1 cellular context compared by ENCODE assay signal in the genomic region with DNA sequence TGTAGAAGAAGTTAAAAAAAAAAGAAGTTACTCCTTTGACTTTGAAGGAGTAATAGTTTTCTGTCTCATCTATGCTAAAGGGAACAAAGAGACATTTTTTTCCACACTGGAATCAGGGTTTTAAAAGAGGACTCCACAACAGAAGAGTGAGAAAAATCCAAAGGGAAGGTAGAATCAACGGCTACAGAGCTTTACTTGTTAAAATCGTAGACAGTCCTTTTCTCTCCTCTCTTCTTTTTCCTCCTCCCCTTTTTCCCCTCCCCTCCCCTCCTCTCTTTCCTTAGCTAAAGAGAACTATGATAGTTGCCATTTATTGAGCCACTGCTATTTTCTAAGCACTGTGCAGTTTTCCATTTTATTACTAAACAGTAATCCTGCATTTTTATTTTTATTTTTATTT.
A peak's percentile ranks its signal among the peaks of the same experiment; 100 is the strongest.
TF ChIP-seq lines count a peak whose summit lies in the region.

No MANE protein-coding gene starts in this region.

TF ChIP-seq in HepG2, 621 proteins besides CTCF, POLR2A, EP300 and RAD21:
- peak; percentile 90 for TF ChIP-seq HNRNPK (IDR thresholded peaks at IDR 0.05; ENCODE audit: low read depth, low read length, poor library complexity, severe bottlenecking)
- TF ChIP-seq HDAC2 (CRISPR knock-in tag; IDR thresholded peaks at IDR 0.05): no peak
